ENCODE assay signal across 27 cellular contexts in the genomic region with DNA sequence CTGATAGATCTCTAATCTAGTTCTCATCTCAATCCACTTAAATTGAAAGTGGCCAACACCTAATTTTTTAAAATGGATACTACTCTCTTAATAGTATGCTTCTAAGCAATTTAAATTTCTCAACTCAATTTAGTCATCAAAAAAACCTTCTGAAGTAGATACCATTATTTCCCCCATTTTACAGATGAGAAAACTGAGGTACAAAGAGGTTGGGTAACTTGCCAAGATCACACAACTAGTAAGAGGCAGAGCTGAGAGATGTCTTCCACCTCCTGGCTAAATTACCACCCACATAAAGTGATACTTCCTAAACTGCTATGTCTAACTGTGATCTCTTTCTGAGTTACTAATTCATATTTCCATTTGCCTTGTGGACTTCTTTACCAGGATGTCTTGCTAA.
"Had no signal": no experiment of that assay in that cellular context is flagged by ENCODE, and none has a peak within 500 bp of the region (broad histone marks: within the 10 kb centered on the region; RNA-seq: fewer than 3 reads in every experiment).

No MANE protein-coding gene starts in this region.

- ATAC-seq: naive thymus-derived CD8-positive, alpha-beta T cell; right cardiac atrium; stimulated activated memory B cell treated with anti-CD40 and anti-IgM and Interleukin-4, amounts not matched to agents 10 μg/mL and 1 μg/mL and 100 μg/mL, for 72 hours; stimulated activated naive CD8-positive, alpha-beta T cell treated with anti-CD3 and anti-CD28 coated beads, Interleukin-15, amount 100 ng/mL, for 72 hours had no signal

- DNase-seq: hypothalamus; immature natural killer cell; left ventricle myocardium inferior; naive thymus-derived CD8-positive, alpha-beta T cell; nucleus accumbens; pancreas; posterior cingulate gyrus; retina; right cardiac atrium; sigmoid colon; spleen; stimulated activated CD4-positive, alpha-beta T cell treated with anti-CD3 and anti-CD28 coated beads, Interleukin-2, amount 100 ng/mL, for 48 hours; stimulated activated CD4-positive, alpha-beta T cell treated with anti-CD3 and anti-CD28 coated beads, Interleukin-4, amount 100 ng/mL, for 4 hours; stimulated activated CD8-positive, alpha-beta memory T cell treated with anti-CD3 and anti-CD28 coated beads, Interleukin-4, amount 100 ng/mL, for 48 hours; stimulated activated naive CD4-positive, alpha-beta T cell treated with Interleukin-2 at 50 U/mL for 16 hours; stimulated activated naive CD8-positive, alpha-beta T cell treated with anti-CD3 and anti-CD28 coated beads, Interleukin-15, amount 100 ng/mL, for 72 hours; substantia nigra; transverse colon; upper lobe of left lung had no signal

- H3K9me3 Mint-ChIP-seq: immature natural killer cell; memory B cell; naive thymus-derived CD8-positive, alpha-beta T cell; neural crest cell had no signal

- H3K4me1 ChIP-seq: prostate gland had no signal

- H3K4me3 ChIP-seq: left ventricle myocardium inferior, lung, pancreas, prostate gland, sigmoid colon, spleen, transverse colon, upper lobe of left lung had no signal

- H3K9me3 ChIP-seq: pancreas, prostate gland, sigmoid colon, transverse colon, upper lobe of left lung had no signal

- H3K36me3 ChIP-seq: left ventricle myocardium inferior, pancreas, prostate gland, sigmoid colon, transverse colon, upper lobe of left lung had no signal

- H3K27me3 Mint-ChIP-seq: memory B cell; naive thymus-derived CD8-positive, alpha-beta T cell; stimulated activated memory B cell treated with anti-CD40 and anti-IgM and Interleukin-4, amounts not matched to agents 10 μg/mL and 1 μg/mL and 100 μg/mL, for 72 hours; stimulated activated naive CD8-positive, alpha-beta T cell treated with anti-CD3 and anti-CD28 coated beads, Interleukin-15, amount 100 ng/mL, for 72 hours had no signal

- H3K27ac Mint-ChIP-seq: memory B cell; nephron; stimulated activated memory B cell treated with anti-CD40 and anti-IgM and Interleukin-4, amounts not matched to agents 10 μg/mL and 1 μg/mL and 100 μg/mL, for 72 hours had no signal

- H3K27me3 ChIP-seq: pancreas, sigmoid colon, spleen, transverse colon, upper lobe of left lung had no signal

- FAIRE-seq: islet of Langerhans, small intestine had no signal

- H3K27ac ChIP-seq: left ventricle myocardium inferior, pancreas, prostate gland, sigmoid colon, spleen, transverse colon, upper lobe of left lung had no signal

- H3K4me3 Mint-ChIP-seq: immature natural killer cell; memory B cell; naive thymus-derived CD8-positive, alpha-beta T cell; nephron; neural crest cell; stimulated activated memory B cell treated with anti-CD40 and anti-IgM and Interleukin-4, amounts not matched to agents 10 μg/mL and 1 μg/mL and 100 μg/mL, for 72 hours; stimulated activated naive CD8-positive, alpha-beta T cell treated with anti-CD3 and anti-CD28 coated beads, Interleukin-15, amount 100 ng/mL, for 72 hours had no signal
